25 cellular contexts compared by ENCODE assay signal in the genomic region with DNA sequence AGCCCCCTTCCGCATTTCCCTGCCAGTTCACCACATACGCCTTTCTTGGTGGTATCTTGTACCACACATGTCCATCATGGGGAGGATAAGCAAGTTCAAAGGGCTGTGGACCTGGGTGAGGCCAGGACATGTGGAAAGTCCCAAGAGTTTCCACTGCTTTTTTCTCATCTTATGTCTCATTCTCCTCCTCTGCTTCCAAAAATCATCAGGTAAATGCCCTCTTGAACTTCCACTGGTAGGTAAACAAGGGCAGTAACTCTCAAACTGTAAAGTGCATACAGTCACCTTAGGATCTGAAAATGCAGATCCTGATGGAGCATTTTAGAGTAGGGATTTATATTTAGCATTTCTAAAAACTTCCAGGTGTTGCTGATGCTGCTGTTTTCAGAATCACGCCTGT.
"Had no signal": no experiment of that assay in that cellular context is flagged by ENCODE, and none has a peak within 500 bp of the region (broad histone marks: within the 10 kb centered on the region; RNA-seq: fewer than 3 reads in every experiment).

No MANE protein-coding gene starts in this region.

- H3K4me3 Mint-ChIP-seq: T-cell had no signal

- H3K9me3 ChIP-seq: Peyer's patch, SJSA1 had no signal

- DNase-seq: Kasumi-1, MM.1S, NCI-H1092 treated with DMSO at 0.1 percent for 48 hours, NCI-H1436, NCI-H187, NCI-H2029, NCI-H2081 treated with DMSO at 0.1 percent for 48 hours, NCI-H2171, NCI-H226, NCI-H446, NCI-H510A, NCI-H524 treated with DMSO at 0.1 percent for 48 hours, NCI-H69, NCI-H774, PC-3, Peyer's patch, Right ventricle myocardium superior, SIG-M5, SW 1271, T-cell had no signal

- H3K27ac Mint-ChIP-seq: T-cell had no signal

- H3K9me3 Mint-ChIP-seq: T-cell had no signal

- H3K4me3 ChIP-seq: Peyer's patch, SJSA1, SK-N-MC had no signal

- H3K9ac ChIP-seq: KMS-11 had no signal

- FAIRE-seq: HTR-8/SVneo had no signal

- H3K4me2 ChIP-seq: KMS-11 had no signal

- H3K4me1 ChIP-seq: Peyer's patch, SJSA1 had no signal

- H3K4me1 Mint-ChIP-seq: T-cell had no signal

- H3K36me3 Mint-ChIP-seq: T-cell had no signal

- H3K27me3 ChIP-seq: Peyer's patch had no signal

- H3K27ac ChIP-seq: HL-60, KMS-11, Peyer's patch, SJSA1, SK-N-MC had no signal

- H3K36me3 ChIP-seq: Peyer's patch, SJSA1 had no signal

- ATAC-seq: PC-3, T-cell had no signal
